10 cellular contexts compared by ENCODE assay signal in genomic region chr2:15729709-15730544, GRCh38.
DNase-seq lines count a peak whose midpoint lies in the region; ATAC-seq, FAIRE-seq and TF ChIP-seq lines count a peak whose summit lies in the region.
"Had no signal": no experiment of that assay in that cellular context is flagged by ENCODE, and none has a peak within 500 bp of the region (broad histone marks: within the 10 kb centered on the region; RNA-seq: fewer than 3 reads in every experiment).

No MANE protein-coding gene starts in this region.

- TF ChIP-seq CTCF in endothelial cell of umbilical vein (IDR thresholded peaks at IDR 0.05; ENCODE audit: extremely low read depth in 1 of 2, insufficient read depth in 1 of 2, low read depth in 1 of 2, low read length in 2 of 2) (no peak), GM20000 (IDR thresholded peaks at IDR 0.05; ENCODE audit: extremely low read depth, missing control alignments) (no peak)

- H3K9me3 ChIP-seq in BLaER1 (no peaks in the 10 kb centered on the region), endothelial cell of umbilical vein (replicated peaks; ENCODE audit: control insufficient read depth, insufficient read depth, low read length) (no peaks in the 10 kb centered on the region)
- H3K9me3 ChIP-seq: uterus had no signal

- dilution Hi-C loops in endothelial cell of umbilical vein (cut with MboI; ENCODE audit: extremely low pct_ligation_motif_present, low sequenced_read_pairs): no loop called here

- TF ChIP-seq POLR2A in endothelial cell of umbilical vein (IDR thresholded peaks at IDR 0.05; ENCODE audit: low read depth, low read length) (no peak), GM18505 (IDR thresholded peaks at IDR 0.05; ENCODE audit: borderline replicate concordance, extremely low read depth, insufficient read depth, insufficient read length) (no peak)

- ATAC-seq in GM21576 (IDR thresholded peaks at IDR 0.05; ENCODE audit: unreplicated experiment): peak; percentile 1
- no peak for ATAC-seq in GM18505 (IDR thresholded peaks at IDR 0.05; ENCODE audit: unreplicated experiment)

- no peak overlapping the region for H3K4me3 ChIP-seq in BLaER1
- H3K4me3 ChIP-seq in endothelial cell of umbilical vein (replicated peaks in 1 of 3; ENCODE audit: insufficient read depth in 1 of 3, low read depth in 1 of 3, low read length in 3 of 3): no peak overlapping the region
- H3K4me3 ChIP-seq: uterus had no signal

- no peak for FAIRE-seq in endothelial cell of umbilical vein (lab: Jason Lieb, UNC)

- H4K20me1 ChIP-seq in BLaER1: peaks cover 16% of the 10 kb centered on the region; the same call in 1 of the 2 replicates
- no peaks in the 10 kb centered on the region for H4K20me1 ChIP-seq in endothelial cell of umbilical vein (replicated peaks; ENCODE audit: control insufficient read depth, extremely low read depth, insufficient read depth, low read length)

- no peaks in the 10 kb centered on the region for H3K36me3 ChIP-seq in BLaER1
- H3K36me3 ChIP-seq in endothelial cell of umbilical vein (ENCODE audit: control insufficient read depth in 2 of 2, extremely low read depth in 1 of 2, insufficient read depth in 2 of 2, low read length in 2 of 2): no peaks in the 10 kb centered on the region
- H3K36me3 ChIP-seq: uterus had no signal

- POLR2A ChIA-PET in endothelial cell of umbilical vein (lab: Charles Lee): no interaction called here

- H3K4me2 ChIP-seq in BLaER1: peak overlapping the region; percentile 79
- H3K4me2 ChIP-seq in endothelial cell of umbilical vein (ENCODE audit: insufficient read depth, low read length): no peak overlapping the region

- no peak overlapping the region for H2AFZ ChIP-seq in endothelial cell of umbilical vein (ENCODE audit: low read depth, low read length)

- BruUV-seq in endothelial cell of umbilical vein (replicated peaks; lab: Mats Ljungman, UMichigan): no TSS peak

- H3K27ac ChIP-seq in BLaER1 (no peak overlapping the region), endothelial cell of umbilical vein (ENCODE audit: insufficient read depth, low read depth, low read length) (peak overlapping the region; percentile 24)
- H3K27ac ChIP-seq: uterus had no signal

- no peaks in the 10 kb centered on the region for H3K27me3 ChIP-seq in BLaER1
- H3K27me3 ChIP-seq in endothelial cell of umbilical vein (ENCODE audit: control insufficient read depth in 2 of 2, insufficient read depth in 2 of 2, low read length in 2 of 2): peaks cover 0 to 1% of the 10 kb centered on the region in 2 experiments
- H3K27me3 ChIP-seq: uterus had no signal

- H3K9ac ChIP-seq in BLaER1: no peak overlapping the region
- no peak overlapping the region for H3K9ac ChIP-seq in endothelial cell of umbilical vein (replicated peaks; ENCODE audit: extremely low read depth, insufficient read depth, low read length)

- intact Hi-C loops in endothelial cell of umbilical vein (cut with micrococcal nuclease): loop anchor here (1.0 to 10.0 kb wide), 7 partner anchors 20 to 875 kb away; no protein-coding TSS in a partner anchor

- no peaks in the 10 kb centered on the region for H3K79me2 ChIP-seq in endothelial cell of umbilical vein (ENCODE audit: control insufficient read depth, insufficient read depth, low read length)

- CTCF ChIA-PET in endothelial cell of umbilical vein (lab: Charles Lee): interaction anchor here (1.5 kb wide), 1 partner anchor 26 kb away, joined by 4 read pairs; no protein-coding TSS in a partner anchor

- DNase-seq in NCI-H1694 (lab: John Stamatoyannopoulos, UW): peak; percentile 40
- DNase-seq in endothelial cell of umbilical vein (ENCODE audit: low read depth, low spot score): no peak
- no peak for DNase-seq in cortex of kidney (lab: John Stamatoyannopoulos, UW)
- no peak for DNase-seq in HUDEP-2 (lab: John Stamatoyannopoulos, UW; ENCODE audit: unreplicated experiment in 76 of 76)
- no peak for DNase-seq in GM20000 (ENCODE audit: low spot score)
- DNase-seq: NCI-H2107 had no signal

- H3K4me1 ChIP-seq in BLaER1 (peaks cover 66% of the 10 kb centered on the region), endothelial cell of umbilical vein (ENCODE audit: control insufficient read depth, extremely low read depth, insufficient read depth, low read length) (peaks cover 31% of the 10 kb centered on the region)

- no peaks in the 10 kb centered on the region for H3K9me1 ChIP-seq in endothelial cell of umbilical vein (replicated peaks; ENCODE audit: control insufficient read depth, extremely low read depth, insufficient read depth, low read length)

TF ChIP-seq in endothelial cell of umbilical vein, 7 proteins besides CTCF, POLR2A, EP300 and RAD21:
- TF ChIP-seq EZH2 (IDR thresholded peaks at IDR 0.05; ENCODE audit: borderline replicate concordance, low read depth, low read length, severe bottlenecking) (no peak), POLR2AphosphoS5 (IDR thresholded peaks at IDR 0.05; ENCODE audit: insufficient read depth, low read depth, low read length) (no peak), FOS (IDR thresholded peaks at IDR 0.05; ENCODE audit: borderline replicate concordance, insufficient read depth, low read length) (no peak), JUN (IDR thresholded peaks at IDR 0.05; ENCODE audit: borderline replicate concordance, insufficient read depth, insufficient read length, low read depth) (no peak), MYC (IDR thresholded peaks at IDR 0.05; ENCODE audit: low read depth, low read length) (no peak), MAX (IDR thresholded peaks at IDR 0.05; ENCODE audit: insufficient read depth, insufficient read length) (no peak), GATA2 (IDR thresholded peaks at IDR 0.05; ENCODE audit: insufficient read depth, insufficient read length, low read depth, low read length) (no peak)
